2 cellular contexts compared by ENCODE assay signal in the genomic region with DNA sequence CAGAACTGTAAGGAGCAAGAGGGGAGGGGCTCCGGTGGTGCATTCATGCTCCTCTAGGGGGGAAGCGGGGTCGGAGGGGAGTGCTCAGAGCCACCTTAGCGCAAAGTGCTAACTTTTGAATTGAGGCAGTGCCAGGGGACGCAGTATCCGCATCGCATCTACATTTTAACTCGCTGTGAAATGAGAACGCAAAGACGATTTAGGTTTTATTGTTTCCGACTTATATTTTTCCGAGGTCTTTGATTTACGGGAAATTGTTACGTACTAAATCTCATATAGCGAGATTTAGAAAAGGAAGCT.
TF ChIP-seq lines count a peak whose summit lies in the region.

No MANE protein-coding gene starts in this region.

TF ChIP-seq in K562, 482 proteins besides CTCF, POLR2A, EP300 and RAD21 (continued from another document and continues in another):
- TF ChIP-seq SMARCB1 (IDR thresholded peaks at IDR 0.05; ENCODE audit: insufficient read length, low read depth) (no peak), STAG1 (CRISPR knock-in tag; IDR thresholded peaks at IDR 0.05; ENCODE audit: borderline replicate concordance) (no peak), PHF8 (IDR thresholded peaks at IDR 0.05; ENCODE audit: borderline replicate concordance, low read length) (peak; percentile 26), TCFL5 (CRISPR knock-in tag; conservative IDR thresholded peaks at IDR 0.05) (no peak), DMBX1 (CRISPR knock-in tag; IDR thresholded peaks at IDR 0.05; ENCODE audit: borderline replicate concordance) (0 out of 2 replicates have a peak, but pooled peaks have one; percentile 4), ZEB2 (IDR thresholded peaks at IDR 0.05) (0 out of 2 replicates have a peak, but pooled peaks have one; percentile 14), CCNT2 (IDR thresholded peaks at IDR 0.05; ENCODE audit: borderline replicate concordance, extremely low read depth, insufficient read length, low read depth, low read length) (no peak), HDAC2 (IDR thresholded peaks at IDR 0.05) (no peak), XRCC4 (IDR thresholded peaks at IDR 0.05; ENCODE audit: extremely low read depth, insufficient read depth, insufficient read length) (no peak), POLR2B (IDR thresholded peaks at IDR 0.05; ENCODE audit: low read depth, partially characterized antibody) (peak; percentile 56), ATF1 (CRISPR knock-in tag; IDR thresholded peaks at IDR 0.05) (no peak), ATF1 (tag; IDR thresholded peaks at IDR 0.05) (no peak), ARNT (IDR thresholded peaks at IDR 0.05) (peak in 1 of 2 experiments; percentile 30; a peak in 1 of 4 replicates), TAF9B (IDR thresholded peaks at IDR 0.05; ENCODE audit: partially characterized antibody) (peak; percentile 44), SMARCA4 (IDR thresholded peaks at IDR 0.05) (peak; percentile 64), ZNF263 (CRISPR knock-in tag; IDR thresholded peaks at IDR 0.05; ENCODE audit: borderline replicate concordance) (peak; percentile 2; the same call in 1 of the 2 replicates), TSC22D4 (tag; IDR thresholded peaks at IDR 0.05) (no peak), NFE2L1 (tag; IDR thresholded peaks at IDR 0.05; ENCODE audit: borderline replicate concordance, low read depth) (no peak), MEF2A (IDR thresholded peaks at IDR 0.05; ENCODE audit: control insufficient read depth, low read depth, low read length) (no peak)
- TF ChIP-seq, protein P1, sequence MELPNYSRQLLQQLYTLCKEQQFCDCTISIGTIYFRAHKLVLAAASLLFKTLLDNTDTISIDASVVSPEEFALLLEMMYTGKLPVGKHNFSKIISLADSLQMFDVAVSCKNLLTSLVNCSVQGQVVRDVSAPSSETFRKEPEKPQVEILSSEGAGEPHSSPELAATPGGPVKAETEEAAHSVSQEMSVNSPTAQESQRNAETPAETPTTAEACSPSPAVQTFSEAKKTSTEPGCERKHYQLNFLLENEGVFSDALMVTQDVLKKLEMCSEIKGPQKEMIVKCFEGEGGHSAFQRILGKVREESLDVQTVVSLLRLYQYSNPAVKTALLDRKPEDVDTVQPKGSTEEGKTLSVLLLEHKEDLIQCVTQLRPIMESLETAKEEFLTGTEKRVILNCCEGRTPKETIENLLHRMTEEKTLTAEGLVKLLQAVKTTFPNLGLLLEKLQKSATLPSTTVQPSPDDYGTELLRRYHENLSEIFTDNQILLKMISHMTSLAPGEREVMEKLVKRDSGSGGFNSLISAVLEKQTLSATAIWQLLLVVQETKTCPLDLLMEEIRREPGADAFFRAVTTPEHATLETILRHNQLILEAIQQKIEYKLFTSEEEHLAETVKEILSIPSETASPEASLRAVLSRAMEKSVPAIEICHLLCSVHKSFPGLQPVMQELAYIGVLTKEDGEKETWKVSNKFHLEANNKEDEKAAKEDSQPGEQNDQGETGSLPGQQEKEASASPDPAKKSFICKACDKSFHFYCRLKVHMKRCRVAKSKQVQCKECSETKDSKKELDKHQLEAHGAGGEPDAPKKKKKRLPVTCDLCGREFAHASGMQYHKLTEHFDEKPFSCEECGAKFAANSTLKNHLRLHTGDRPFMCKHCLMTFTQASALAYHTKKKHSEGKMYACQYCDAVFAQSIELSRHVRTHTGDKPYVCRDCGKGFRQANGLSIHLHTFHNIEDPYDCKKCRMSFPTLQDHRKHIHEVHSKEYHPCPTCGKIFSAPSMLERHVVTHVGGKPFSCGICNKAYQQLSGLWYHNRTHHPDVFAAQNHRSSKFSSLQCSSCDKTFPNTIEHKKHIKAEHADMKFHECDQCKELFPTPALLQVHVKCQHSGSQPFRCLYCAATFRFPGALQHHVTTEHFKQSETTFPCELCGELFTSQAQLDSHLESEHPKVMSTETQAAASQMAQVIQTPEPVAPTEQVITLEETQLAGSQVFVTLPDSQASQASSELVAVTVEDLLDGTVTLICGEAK (IDR thresholded peaks at IDR 0.05): peak; percentile 45
- TF ChIP-seq, protein P1 (CRISPR knock-in tag; IDR thresholded peaks at IDR 0.05): no peak
- TF ChIP-seq, protein P2, sequence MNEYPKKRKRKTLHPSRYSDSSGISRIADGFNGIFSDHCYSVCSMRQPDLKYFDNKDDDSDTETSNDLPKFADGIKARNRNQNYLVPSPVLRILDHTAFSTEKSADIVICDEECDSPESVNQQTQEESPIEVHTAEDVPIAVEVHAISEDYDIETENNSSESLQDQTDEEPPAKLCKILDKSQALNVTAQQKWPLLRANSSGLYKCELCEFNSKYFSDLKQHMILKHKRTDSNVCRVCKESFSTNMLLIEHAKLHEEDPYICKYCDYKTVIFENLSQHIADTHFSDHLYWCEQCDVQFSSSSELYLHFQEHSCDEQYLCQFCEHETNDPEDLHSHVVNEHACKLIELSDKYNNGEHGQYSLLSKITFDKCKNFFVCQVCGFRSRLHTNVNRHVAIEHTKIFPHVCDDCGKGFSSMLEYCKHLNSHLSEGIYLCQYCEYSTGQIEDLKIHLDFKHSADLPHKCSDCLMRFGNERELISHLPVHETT (CRISPR knock-in tag; conservative IDR thresholded peaks at IDR 0.05 in 1 of 2, IDR thresholded peaks at IDR 0.05 in 1 of 2): 0 out of 4 replicates have a peak, but pooled peaks of 1 of the 2 experiments have one; percentile 12

TF ChIP-seq in HEK293T, 16 proteins besides CTCF, POLR2A, EP300 and RAD21 (continued from another document):
- TF ChIP-seq, protein P3, sequence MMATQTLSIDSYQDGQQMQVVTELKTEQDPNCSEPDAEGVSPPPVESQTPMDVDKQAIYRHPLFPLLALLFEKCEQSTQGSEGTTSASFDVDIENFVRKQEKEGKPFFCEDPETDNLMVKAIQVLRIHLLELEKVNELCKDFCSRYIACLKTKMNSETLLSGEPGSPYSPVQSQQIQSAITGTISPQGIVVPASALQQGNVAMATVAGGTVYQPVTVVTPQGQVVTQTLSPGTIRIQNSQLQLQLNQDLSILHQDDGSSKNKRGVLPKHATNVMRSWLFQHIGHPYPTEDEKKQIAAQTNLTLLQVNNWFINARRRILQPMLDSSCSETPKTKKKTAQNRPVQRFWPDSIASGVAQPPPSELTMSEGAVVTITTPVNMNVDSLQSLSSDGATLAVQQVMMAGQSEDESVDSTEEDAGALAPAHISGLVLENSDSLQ (IDR thresholded peaks at IDR 0.05): no peak; the same call in 1 of the 2 replicates
- TF ChIP-seq LEF1 (IDR thresholded peaks at IDR 0.05; ENCODE audit: borderline replicate concordance) (no peak), SP1 (IDR thresholded peaks at IDR 0.05) (no peak), SUZ12 (IDR thresholded peaks at IDR 0.05) (no peak), BHLHE40 (IDR thresholded peaks at IDR 0.05; ENCODE audit: borderline replicate concordance) (no peak), ARNT (IDR thresholded peaks at IDR 0.05) (no peak), ELF4 (IDR thresholded peaks at IDR 0.05) (no peak), TARDBP (IDR thresholded peaks at IDR 0.05) (no peak)
